In genomic region chr21:26965567-26966359, GRCh38 we compare ENCODE assay signal across 9 cellular contexts. TPM values are rescaled to one million over a fixed set of nuclear protein-coding genes. Genes with fewer than 3 reads are reported as not detected.
A peak's percentile ranks its signal among the peaks of the same experiment; 100 is the strongest.
DNase-seq lines count a peak whose midpoint lies in the region; ATAC-seq, FAIRE-seq and TF ChIP-seq lines count a peak whose summit lies in the region.
"Had no signal": no experiment of that assay in that cellular context is flagged by ENCODE, and none has a peak within 500 bp of the region (broad histone marks: within the 10 kb centered on the region; RNA-seq: fewer than 3 reads in every experiment).

No MANE protein-coding gene starts in this region.

- no peak overlapping the region for H2AK9ac ChIP-seq in IMR-90 (replicated peaks; ENCODE audit: low read depth, low read length, poor library complexity)

- in situ Hi-C loops in IMR-90 (cut with MboI; ENCODE audit: low sequenced_read_pairs), result no loop called here

- H3K4me3 Mint-ChIP-seq in CD8-positive, alpha-beta T cell, result no peak overlapping the region

- H2AFZ ChIP-seq in IMR-90 (replicated peaks; ENCODE audit: low read length, poor library complexity), result peak overlapping the region; percentile 88

- no peak overlapping the region for H2BK5ac ChIP-seq in IMR-90 (ENCODE audit: low read depth, low read length, poor library complexity, severe bottlenecking)

- H3K4me1 ChIP-seq in IMR-90 (ENCODE audit: control insufficient read depth, insufficient read depth, low read length) (no peaks in the 10 kb centered on the region; the same call in 1 of the 2 replicates), breast epithelium (peaks cover 0 to 10% of the 10 kb centered on the region in 2 donors), stomach smooth muscle (ENCODE audit: control insufficient read depth, insufficient read depth, low read length) (peaks cover 27% of the 10 kb centered on the region)
- H3K4me1 ChIP-seq in CD8-positive, alpha-beta T cell (ENCODE audit: insufficient read depth, low read length), result no peaks in the 10 kb centered on the region

- CTCF ChIA-PET in IMR-90 (lab: Yijun Ruan, JAX), result no interaction called here
- CTCF ChIA-PET in RWPE1 (lab: Yijun Ruan, JAX), result no interaction called here
- CTCF ChIA-PET in CD8-positive, alpha-beta T cell (lab: Charles Lee), result no interaction called here

- no peaks in the 10 kb centered on the region for H3K9me3 Mint-ChIP-seq in CD8-positive, alpha-beta T cell
- H3K9me3 Mint-ChIP-seq: activated naive CD4-positive, alpha-beta T cell treated with anti-CD3 and anti-CD28 coated beads, Interleukin-2, amount 50 U/mL, for 72 hours had no signal

- H2BK20ac ChIP-seq in IMR-90 (ENCODE audit: low read depth, low read length), result no peak overlapping the region

- DNase-seq in IMR-90 (peak; percentile 12), breast epithelium (ENCODE audit: low spot score in 2 of 2) (peak; percentile 20 to 51), kidney glomerular epithelial cell (lab: John Stamatoyannopoulos, UW) (peak; percentile 74), RWPE1 (ENCODE audit: low spot score) (no peak), HTR-8/SVneo (ENCODE audit: insufficient read length, low spot score) (no peak)
- DNase-seq in CD8-positive, alpha-beta T cell, result no peak
- DNase-seq in effector CD4-positive, alpha-beta T cell, result no peak

- dilution Hi-C loops in IMR-90 (cut with HindIII; ENCODE audit: low sequenced_read_pairs, unreplicated experiment), result no loop called here

- peak overlapping the region; percentile 48 to 68; a peak in 2 of 4 replicates for H4K8ac ChIP-seq in IMR-90 (ENCODE audit: low read depth in 2 of 2, low read length in 2 of 2)

- H3K4me3 ChIP-seq in IMR-90 (ENCODE audit: insufficient read depth, low read depth, low read length), result peak overlapping the region; percentile 65
- peak overlapping the region; percentile 53 to 90 (median 74) for H3K4me3 ChIP-seq in breast epithelium
- peak overlapping the region; percentile 82 to 87 for H3K4me3 ChIP-seq in stomach smooth muscle (ENCODE audit: low read length in 2 of 2)
- no peak overlapping the region for H3K4me3 ChIP-seq in CD8-positive, alpha-beta T cell (ENCODE audit: low read depth, low read length)

- H2BK120ac ChIP-seq in IMR-90 (ENCODE audit: low read depth, low read length), result peak overlapping the region; percentile 56

- no peak overlapping the region for H3K14ac ChIP-seq in IMR-90 (replicated peaks; ENCODE audit: low read depth, low read length)

- ATAC-seq in IMR-90 (ENCODE audit: low read depth), result peak; percentile 49
- no peak for ATAC-seq in CD8-positive, alpha-beta T cell
- ATAC-seq: activated naive CD4-positive, alpha-beta T cell treated with anti-CD3 and anti-CD28 coated beads, Interleukin-2, amount 50 U/mL, for 72 hours had no signal

- H4K91ac ChIP-seq in IMR-90 (ENCODE audit: insufficient read depth, low read depth, low read length), result peak overlapping the region; percentile 41; the same call in 1 of the 2 replicates

- peaks cover 2% of the 10 kb centered on the region for H3K4me1 Mint-ChIP-seq in CD8-positive, alpha-beta T cell (ENCODE audit: low read depth)

- H3K23ac ChIP-seq in IMR-90 (ENCODE audit: low read depth, low read length), result peak overlapping the region; percentile 52

- H3K79me1 ChIP-seq in IMR-90 (ENCODE audit: low read depth in 1 of 2, low read length in 2 of 2), result peaks cover 3 to 12% of the 10 kb centered on the region in 2 experiments; a peak in 2 of 4 replicates

- no peaks in the 10 kb centered on the region for H3K27me3 ChIP-seq in IMR-90 (ENCODE audit: control insufficient read depth, insufficient read depth, low read length)
- peaks cover 0 to 17% of the 10 kb centered on the region in 2 donors for H3K27me3 ChIP-seq in breast epithelium
- no peaks in the 10 kb centered on the region for H3K27me3 ChIP-seq in stomach smooth muscle (ENCODE audit: control insufficient read depth in 1 of 2, insufficient read depth in 2 of 2, low read length in 2 of 2)
- no peaks in the 10 kb centered on the region for H3K27me3 ChIP-seq in CD8-positive, alpha-beta T cell (ENCODE audit: insufficient read depth, low read length)

- POLR2A ChIA-PET in IMR-90 (lab: Charles Lee; ENCODE audit: unreplicated experiment) (interaction anchor here (0.9 kb wide), 1 partner anchor 580 kb away, joined by 3 read pairs; no protein-coding TSS in a partner anchor), RWPE1 (lab: Yijun Ruan, JAX; ENCODE audit: low non-redundant PET) (no interaction called here)
- POLR2A ChIA-PET in CD8-positive, alpha-beta T cell (lab: Charles Lee), result no interaction called here

- TF ChIP-seq CTCF in IMR-90 (conservative IDR thresholded peaks at IDR 0.05; ENCODE audit: low read depth, low read length) (no peak), breast epithelium (IDR thresholded peaks at IDR 0.05) (peak in 1 of 3 donors; percentile 27), RWPE1 (conservative IDR thresholded peaks at IDR 0.05; ENCODE audit: low read depth) (no peak)
- TF ChIP-seq CTCF in CD8-positive, alpha-beta T cell (IDR thresholded peaks at IDR 0.05), result no peak

- H3K27me3 Mint-ChIP-seq in CD8-positive, alpha-beta T cell (ENCODE audit: low read depth), result peaks cover 33% of the 10 kb centered on the region

- H3K9me3 ChIP-seq in IMR-90 (ENCODE audit: control insufficient read depth, insufficient read depth, low read length) (no peaks in the 10 kb centered on the region), breast epithelium (no peaks in the 10 kb centered on the region), stomach smooth muscle (ENCODE audit: control insufficient read depth in 2 of 2, low read length in 2 of 2) (no peaks in the 10 kb centered on the region)
- H3K9me3 ChIP-seq in CD8-positive, alpha-beta T cell (ENCODE audit: low read length), result no peaks in the 10 kb centered on the region

- H2AK5ac ChIP-seq in IMR-90 (ENCODE audit: low read depth, low read length), result peak overlapping the region; percentile 85

- H3K36me3 Mint-ChIP-seq in CD8-positive, alpha-beta T cell, result no peaks in the 10 kb centered on the region

- intact Hi-C loops in IMR-90 (cut with micrococcal nuclease) (loop anchor here (2.0 to 10.0 kb wide), 10 partner anchors 83 to 1779 kb away; no protein-coding TSS in a partner anchor), breast epithelium (cut with DNase I; ENCODE audit: low total_unique reads) (no loop called here)
- intact Hi-C loops in CD8-positive, alpha-beta T cell (cut with DNase I, micrococcal nuclease), result no loop called here

- H2BK15ac ChIP-seq in IMR-90 (ENCODE audit: low read depth, low read length), result no peak overlapping the region

- TF ChIP-seq POLR2A in IMR-90 (IDR thresholded peaks at IDR 0.05; ENCODE audit: low read depth, low read length) (no peak), breast epithelium (IDR thresholded peaks at IDR 0.05) (peak; percentile 10)

- no peaks in the 10 kb centered on the region; the same call in 1 of the 2 replicates for H3K9me1 ChIP-seq in IMR-90 (ENCODE audit: insufficient read depth, low read length)

- H3K27ac ChIP-seq in IMR-90 (ENCODE audit: insufficient read depth, low read length) (peak overlapping the region; percentile 8; the same call in 1 of the 2 replicates), breast epithelium (peak overlapping the region; percentile 87 to 98), stomach smooth muscle (ENCODE audit: low read length) (peak overlapping the region; percentile 73), RWPE1 (no peak overlapping the region)
- H3K27ac ChIP-seq in CD8-positive, alpha-beta T cell (ENCODE audit: low read depth, low read length), result no peak overlapping the region

- WGBS in IMR-90 (ENCODE audit: extremely low coverage in 2 of 2, insufficient read length in 1 of 2), 2 experiments, result 5% methylated on average over 23 of the region's 90 CpGs; no CpG with 5 or more reads in 1 of the 2 experiments

- H4K5ac ChIP-seq in IMR-90 (ENCODE audit: low read depth, low read length), result peak overlapping the region; percentile 20; the same call in 1 of the 2 replicates

- peak overlapping the region; percentile 74 for H3K4me2 ChIP-seq in IMR-90 (ENCODE audit: low read depth, low read length)

- H3K4ac ChIP-seq in IMR-90 (ENCODE audit: low read depth, low read length), result peak overlapping the region; percentile 59; the same call in 1 of the 2 replicates

- no peaks in the 10 kb centered on the region; the same call in 1 of the 2 replicates for H4K20me1 ChIP-seq in IMR-90 (ENCODE audit: insufficient read depth, low read length)

- H3K9ac ChIP-seq in IMR-90 (ENCODE audit: low read depth, low read length) (peak overlapping the region; percentile 77), stomach smooth muscle (ENCODE audit: low read length in 2 of 2) (peak overlapping the region; percentile 24 to 68)

- H3K18ac ChIP-seq in IMR-90 (ENCODE audit: low read depth, low read length), result peak overlapping the region; percentile 1; the same call in 1 of the 2 replicates

- no peak overlapping the region for H3K27ac Mint-ChIP-seq in CD8-positive, alpha-beta T cell
- H3K27ac Mint-ChIP-seq: activated naive CD4-positive, alpha-beta T cell treated with anti-CD3 and anti-CD28 coated beads, Interleukin-2, amount 50 U/mL, for 72 hours had no signal

- TF ChIP-seq RAD21 in IMR-90 (IDR thresholded peaks at IDR 0.05; ENCODE audit: low read length), result no peak

- no TSS peak for BruUV-seq in IMR-90 (replicated peaks; lab: Mats Ljungman, UMichigan)

- H3K56ac ChIP-seq in IMR-90 (ENCODE audit: extremely low read depth, insufficient read depth, low read length), result no peak overlapping the region

- H3K36me3 ChIP-seq in IMR-90 (ENCODE audit: control insufficient read depth, insufficient read depth, low read length) (peaks cover 3% of the 10 kb centered on the region), breast epithelium (no peaks in the 10 kb centered on the region), stomach smooth muscle (ENCODE audit: control insufficient read depth in 2 of 2, insufficient read depth in 2 of 2, low read length in 2 of 2) (no peaks in the 10 kb centered on the region)
- no peaks in the 10 kb centered on the region for H3K36me3 ChIP-seq in CD8-positive, alpha-beta T cell (ENCODE audit: insufficient read depth, low read length)

- FAIRE-seq in HTR-8/SVneo (lab: Jason Lieb, UNC), result no peak

TF ChIP-seq in IMR-90, 13 proteins besides CTCF, POLR2A, EP300 and RAD21:
- no peak for TF ChIP-seq NFE2L2 (IDR thresholded peaks at IDR 0.05; ENCODE audit: low read depth, low read length)
TF ChIP-seq in IMR-90: peak in this region for 0.

RNA-seq across cellular contexts. Expression of gene ADAMTS5, which starts 1.1 kb away (rescaled TPM):
- total RNA-seq in IMR-90 (2012; rRNA removed) (0.54 and 1.1 TPM in 2 replicates), breast epithelium (10 to 100 TPM; 14.8 to 89.3 (median 34.4) TPM)
- 0.46 and 0.58 TPM in 2 replicates for polyA plus RNA-seq in IMR-90 (2012; rRNA removed)
- polyA plus RNA-seq in IMR-90 (2012; cell fraction: cytosol; rRNA removed), result 0.25 and 0.28 TPM in 2 replicates
- 0.59 and 0.64 TPM in 2 replicates for polyA plus RNA-seq in IMR-90 (2012; cell fraction: nucleus; rRNA removed; ENCODE audit: low replicate concordance)
- total RNA-seq in CD8-positive, alpha-beta T cell, result not detected
- total RNA-seq: activated naive CD4-positive, alpha-beta T cell treated with anti-CD3 and anti-CD28 coated beads, Interleukin-2, amount 50 U/mL, for 72 hours had no signal

Comparison
In these comparisons a context has a peak if more than half of its experiments do, and no peak if none do; other contexts are left out.
1. DNase-seq: peak in IMR-90 (single experiment), breast epithelium (2 of 2) and kidney glomerular epithelial cell (single experiment); none in RWPE1 (single experiment), CD8-positive, alpha-beta T cell (0 of 7), effector CD4-positive, alpha-beta T cell (single experiment) and HTR-8/SVneo (single experiment).
2. H3K27ac ChIP-seq: peak in IMR-90 (single experiment), breast epithelium (2 of 2) and stomach smooth muscle (single experiment); none in RWPE1 (single experiment) and CD8-positive, alpha-beta T cell (single experiment).